10 cellular contexts compared by ENCODE assay signal in genomic region chr6:7617954-7618764, GRCh38. TPM values are rescaled to one million over a fixed set of nuclear protein-coding genes. Genes with fewer than 3 reads are reported as not detected.
A peak's percentile ranks its signal among the peaks of the same experiment; 100 is the strongest.
DNase-seq lines count a peak whose midpoint lies in the region; ATAC-seq and TF ChIP-seq lines count a peak whose summit lies in the region.
"Had no signal": no experiment of that assay in that cellular context is flagged by ENCODE, and none has a peak within 500 bp of the region (broad histone marks: within the 10 kb centered on the region; RNA-seq: fewer than 3 reads in every experiment).

No MANE protein-coding gene starts in this region.

- H3K27me3 ChIP-seq in right atrium auricular region = no peaks in the 10 kb centered on the region

- H3K36me3 ChIP-seq in right atrium auricular region = no peaks in the 10 kb centered on the region

- intact Hi-C loops in activated CD4-positive, alpha-beta T cell treated with anti-CD3 and anti-CD28 coated beads for 36 hours (cut with DNase I, micrococcal nuclease) = loop anchor here in 1 of 2 experiments (10.0 kb wide), 1 partner anchor 193 kb away; no protein-coding TSS in a partner anchor

- H3K4me1 Mint-ChIP-seq in activated CD4-positive, alpha-beta T cell treated with anti-CD3 and anti-CD28 coated beads for 36 hours = peaks cover 17% of the 10 kb centered on the region
- H3K4me1 Mint-ChIP-seq in T-helper 17 cell = peaks cover 17% of the 10 kb centered on the region

- H3K4me1 ChIP-seq in right atrium auricular region = peaks cover 0 to 6% of the 10 kb centered on the region in 2 donors

- no peak for TF ChIP-seq CTCF in right atrium auricular region (IDR thresholded peaks at IDR 0.05)

- no peak overlapping the region for H3K4me3 Mint-ChIP-seq in activated CD4-positive, alpha-beta T cell treated with anti-CD3 and anti-CD28 coated beads for 36 hours
- H3K4me3 Mint-ChIP-seq in T-helper 17 cell = no peak overlapping the region
- H3K4me3 Mint-ChIP-seq: B cell had no signal

- H3K36me3 Mint-ChIP-seq in activated CD4-positive, alpha-beta T cell treated with anti-CD3 and anti-CD28 coated beads for 36 hours (ENCODE audit: low read depth) = peaks cover 3% of the 10 kb centered on the region
- H3K36me3 Mint-ChIP-seq in T-helper 17 cell (ENCODE audit: low read depth) = no peaks in the 10 kb centered on the region

- H3K4me3 ChIP-seq in right atrium auricular region = no peak overlapping the region

- peak; percentile 42 for DNase-seq in activated CD4-positive, alpha-beta T cell treated with anti-CD3 and anti-CD28 coated beads for 36 hours
- no peak for DNase-seq in activated CD4-positive, alpha-beta T cell treated with anti-CD3 and anti-CD28 coated beads for 4 hours
- DNase-seq in T-helper 17 cell (no peak), right atrium auricular region (ENCODE audit: low spot score) (peak; percentile 72), ecto neural progenitor cell (ENCODE audit: low spot score) (no peak), DMS153 treated with DMSO at 0.1 percent for 48 hours (lab: John Stamatoyannopoulos, UW; ENCODE audit: unreplicated experiment) (no peak)

- POLR2A ChIA-PET in activated CD4-positive, alpha-beta T cell treated with anti-CD3 and anti-CD28 coated beads for 36 hours (lab: Charles Lee) = interaction anchor here (0.5 kb wide), 1 partner anchor 21 kb away, joined by 7 read pairs; no protein-coding TSS in a partner anchor

- ATAC-seq in activated CD4-positive, alpha-beta T cell treated with anti-CD3 and anti-CD28 coated beads for 36 hours = peak; percentile 75
- peak; percentile 63 for ATAC-seq in HG03196 (IDR thresholded peaks at IDR 0.05; ENCODE audit: unreplicated experiment)
- no peak for ATAC-seq in T-helper 17 cell
- no peak for ATAC-seq in GM19023 (IDR thresholded peaks at IDR 0.05; ENCODE audit: unreplicated experiment)

- no peaks in the 10 kb centered on the region for H3K27me3 Mint-ChIP-seq in activated CD4-positive, alpha-beta T cell treated with anti-CD3 and anti-CD28 coated beads for 36 hours
- peaks cover 24% of the 10 kb centered on the region for H3K27me3 Mint-ChIP-seq in T-helper 17 cell

- no peak overlapping the region for H3K27ac ChIP-seq in right atrium auricular region
- H3K27ac ChIP-seq: VCaP had no signal

- CTCF ChIA-PET in activated CD4-positive, alpha-beta T cell treated with anti-CD3 and anti-CD28 coated beads for 36 hours (lab: Charles Lee) = interaction anchor here (0.6 kb wide), 2 partner anchors 82 to 340 kb away, joined by 3 read pairs; no protein-coding TSS in a partner anchor

- no peaks in the 10 kb centered on the region for H3K9me3 Mint-ChIP-seq in activated CD4-positive, alpha-beta T cell treated with anti-CD3 and anti-CD28 coated beads for 36 hours (ENCODE audit: low read depth)

- H3K9me3 ChIP-seq in T-helper 17 cell (ENCODE audit: control insufficient read depth, low read length, poor library complexity, severe bottlenecking) = no peaks in the 10 kb centered on the region
- no peaks in the 10 kb centered on the region for H3K9me3 ChIP-seq in right atrium auricular region

- H3K27ac Mint-ChIP-seq in activated CD4-positive, alpha-beta T cell treated with anti-CD3 and anti-CD28 coated beads for 36 hours = no peak overlapping the region
- H3K27ac Mint-ChIP-seq in T-helper 17 cell = peak overlapping the region; percentile 14
- H3K27ac Mint-ChIP-seq: B cell had no signal

RNA-seq across cellular contexts. Expression of gene SNRNP48, which starts 28.2 kb away (rescaled TPM):
- total RNA-seq in activated CD4-positive, alpha-beta T cell treated with anti-CD3 and anti-CD28 coated beads for 36 hours = 10 to 100 TPM; 19.4 to 20.9 TPM
- total RNA-seq in T-helper 17 cell (1 to 10 TPM; 6.8 to 9.6 TPM), right atrium auricular region (1 to 10 TPM; 9.3 to 9.6 TPM)

Comparison
In these comparisons a context has a peak if more than half of its experiments do, and no peak if none do; other contexts are left out.
1. DNase-seq: peak in activated CD4-positive, alpha-beta T cell treated with anti-CD3 and anti-CD28 coated beads for 36 hours (single experiment) and right atrium auricular region (single experiment); none in activated CD4-positive, alpha-beta T cell treated with anti-CD3 and anti-CD28 coated beads for 4 hours (0 of 2), T-helper 17 cell (0 of 3), ecto neural progenitor cell (single experiment) and DMS153 treated with DMSO at 0.1 percent for 48 hours (single experiment).
2. ATAC-seq: peak in activated CD4-positive, alpha-beta T cell treated with anti-CD3 and anti-CD28 coated beads for 36 hours (single experiment) and HG03196 (single experiment); none in T-helper 17 cell (single experiment) and GM19023 (single experiment).